1 cellular context compared by ENCODE assay signal in genomic region chr2:71150082-71150816, GRCh38.
TF ChIP-seq lines count a peak whose summit lies in the region.

No MANE protein-coding gene starts in this region.

TF ChIP-seq in WTC11, 78 proteins besides CTCF, POLR2A, EP300 and RAD21 (continued from another document):
- TF ChIP-seq HMGXB4 (CRISPR knock-in tag; IDR thresholded peaks at IDR 0.05): no peak
